In the genomic region with DNA sequence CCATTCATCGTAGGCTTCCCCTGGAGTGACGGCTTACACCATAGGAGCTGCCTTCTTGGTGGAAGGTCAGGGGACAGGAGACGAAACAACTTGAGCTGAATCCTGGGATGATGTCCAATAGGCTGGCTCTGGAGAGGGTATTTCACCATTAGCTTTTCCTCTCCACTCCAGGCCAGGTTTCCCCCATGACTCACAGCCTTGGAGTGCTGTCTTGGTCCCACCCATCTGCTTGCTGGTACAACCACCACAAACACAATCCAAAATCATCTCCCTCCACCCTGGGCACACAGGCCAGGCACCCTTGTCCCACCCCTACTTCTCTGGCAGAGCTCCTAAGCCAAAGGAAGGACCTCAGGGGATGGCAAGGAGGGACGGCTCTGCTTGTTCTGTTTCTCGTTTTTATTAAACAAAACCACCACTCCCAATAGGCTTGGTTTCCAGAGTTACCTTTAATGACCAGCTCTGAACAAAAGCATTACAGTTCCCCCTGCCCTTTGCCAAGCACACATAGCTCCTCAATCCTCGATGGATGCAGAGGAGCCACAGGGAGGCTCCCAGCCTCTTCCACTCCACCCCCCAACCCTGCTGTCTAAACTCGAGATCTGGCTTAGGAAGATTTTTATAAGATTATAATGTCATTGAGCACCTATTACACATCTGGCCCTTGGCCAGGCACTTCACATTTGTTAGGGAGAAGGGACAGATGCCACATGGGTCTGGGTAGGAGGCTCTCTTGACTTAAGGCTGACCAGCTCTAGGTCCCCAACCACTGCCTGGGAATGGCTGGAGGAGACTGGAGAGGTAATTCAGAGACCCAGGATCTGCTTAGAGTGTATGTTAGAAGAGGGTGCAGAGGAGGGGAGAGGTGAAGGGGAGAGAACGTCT, we compare ENCODE assay signal across 10 cellular contexts. TPM values are rescaled to one million over a fixed set of nuclear protein-coding genes. Genes with fewer than 3 reads are reported as not detected.
DNase-seq lines count a peak whose midpoint lies in the region; ATAC-seq and TF ChIP-seq lines count a peak whose summit lies in the region.
"Had no signal": no experiment of that assay in that cellular context is flagged by ENCODE, and none has a peak within 500 bp of the region (broad histone marks: within the 10 kb centered on the region; RNA-seq: fewer than 3 reads in every experiment).

No MANE protein-coding gene starts in this region.

- no peaks in the 10 kb centered on the region for H3K27me3 ChIP-seq in mesendoderm (ENCODE audit: insufficient read depth, low read length, poor library complexity)
- H3K27me3 ChIP-seq in uterus: no peaks in the 10 kb centered on the region
- H3K27me3 ChIP-seq in A673 (replicated peaks; ENCODE audit: insufficient read depth, low read depth, low read length, poor library complexity): no peaks in the 10 kb centered on the region

- peak overlapping the region; percentile 81 to 93 for H3K27ac ChIP-seq in coronary artery
- no peak overlapping the region for H3K27ac ChIP-seq in mesendoderm (ENCODE audit: low read depth, low read length)
- peak overlapping the region; percentile 84 to 91 for H3K27ac ChIP-seq in uterus
- no peak overlapping the region for H3K27ac ChIP-seq in A673 (ENCODE audit: low read depth, low read length, poor library complexity, severe bottlenecking)
- H3K27ac ChIP-seq: C4-2B had no signal

- H3K9ac ChIP-seq in mesendoderm (ENCODE audit: low read length): no peak overlapping the region

- H3K9me3 Mint-ChIP-seq in activated naive CD4-positive, alpha-beta T cell treated with anti-CD3 and anti-CD28 coated beads, Interleukin-2, amount 10 ng/mL, durations not matched to agents 7 days and 5 days: no peaks in the 10 kb centered on the region
- H3K9me3 Mint-ChIP-seq in activated CD4-positive, alpha-beta T cell treated with anti-CD3 and anti-CD28 coated beads for 36 hours (ENCODE audit: low read depth): no peaks in the 10 kb centered on the region

- no peak overlapping the region for H3K18ac ChIP-seq in mesendoderm (ENCODE audit: low read length)

- no peaks in the 10 kb centered on the region for H3K36me3 ChIP-seq in mesendoderm (ENCODE audit: control insufficient read depth, insufficient read depth, low read length)
- no peaks in the 10 kb centered on the region for H3K36me3 ChIP-seq in uterus
- no peaks in the 10 kb centered on the region for H3K36me3 ChIP-seq in A673 (ENCODE audit: insufficient read depth, low read length, poor library complexity, severe bottlenecking)

- no CpG with 5 or more reads among the region's 8 CpGs for WGBS in mesendoderm (ENCODE audit: extremely low coverage, insufficient coverage, low lambda C conversion rate)

- no peak for TF ChIP-seq POLR2A in uterus (IDR thresholded peaks at IDR 0.05)

- no peaks in the 10 kb centered on the region for H3K79me2 ChIP-seq in mesendoderm (ENCODE audit: control insufficient read depth, insufficient read depth, low read length)

- POLR2A ChIA-PET in A673 (lab: Charles Lee; ENCODE audit: low non-redundant PET): no interaction called here
- POLR2A ChIA-PET in activated CD4-positive, alpha-beta T cell treated with anti-CD3 and anti-CD28 coated beads for 36 hours (lab: Charles Lee): interaction anchor here (0.5 to 0.6 kb wide), 2 partner anchors 159 to 588 kb away, joined by 3 to 6 read pairs; a partner anchor contains a TSS

- H3K9me3 ChIP-seq in uterus (no peaks in the 10 kb centered on the region), A673 (ENCODE audit: low read depth, low read length, poor library complexity, severe bottlenecking) (no peaks in the 10 kb centered on the region)

- no peak overlapping the region for H3K56ac ChIP-seq in mesendoderm (ENCODE audit: low read length)

- no peaks in the 10 kb centered on the region for H3K36me3 Mint-ChIP-seq in activated naive CD4-positive, alpha-beta T cell treated with anti-CD3 and anti-CD28 coated beads, Interleukin-2, amount 10 ng/mL, durations not matched to agents 7 days and 5 days
- no peaks in the 10 kb centered on the region for H3K36me3 Mint-ChIP-seq in activated CD4-positive, alpha-beta T cell treated with anti-CD3 and anti-CD28 coated beads for 36 hours (ENCODE audit: low read depth)

- no peak overlapping the region for H2BK15ac ChIP-seq in mesendoderm (replicated peaks; ENCODE audit: low read depth)

- peaks cover 30% of the 10 kb centered on the region for H3K27me3 Mint-ChIP-seq in activated naive CD4-positive, alpha-beta T cell treated with anti-CD3 and anti-CD28 coated beads, Interleukin-2, amount 10 ng/mL, durations not matched to agents 7 days and 5 days
- no peaks in the 10 kb centered on the region for H3K27me3 Mint-ChIP-seq in activated CD4-positive, alpha-beta T cell treated with anti-CD3 and anti-CD28 coated beads for 36 hours

- H2AK5ac ChIP-seq in mesendoderm (ENCODE audit: low read length): no peak overlapping the region

- peaks cover 22% of the 10 kb centered on the region for H3K4me1 Mint-ChIP-seq in activated naive CD4-positive, alpha-beta T cell treated with anti-CD3 and anti-CD28 coated beads, Interleukin-2, amount 10 ng/mL, durations not matched to agents 7 days and 5 days
- H3K4me1 Mint-ChIP-seq in activated CD4-positive, alpha-beta T cell treated with anti-CD3 and anti-CD28 coated beads for 36 hours: peaks cover 20% of the 10 kb centered on the region

- no peak overlapping the region for H3K4ac ChIP-seq in mesendoderm (ENCODE audit: low read depth, low read length)

- H3K79me1 ChIP-seq in mesendoderm (ENCODE audit: low read length): no peaks in the 10 kb centered on the region

- peak overlapping the region; percentile 47 for H3K4me3 ChIP-seq in coronary artery
- H3K4me3 ChIP-seq in mesendoderm (ENCODE audit: low read length): no peak overlapping the region
- no peak overlapping the region for H3K4me3 ChIP-seq in uterus
- no peak overlapping the region for H3K4me3 ChIP-seq in A673 (ENCODE audit: low read depth, low read length, poor library complexity, severe bottlenecking)

- H3K4me1 ChIP-seq in mesendoderm (ENCODE audit: control insufficient read depth, low read depth, low read length): no peaks in the 10 kb centered on the region
- peaks cover 22 to 50% of the 10 kb centered on the region in 2 donors for H3K4me1 ChIP-seq in uterus
- peaks cover 17% of the 10 kb centered on the region for H3K4me1 ChIP-seq in A673 (ENCODE audit: insufficient read depth, low read length, poor library complexity, severe bottlenecking)

- intact Hi-C loops in uterus (cut with DNase I; ENCODE audit: low total_unique reads) (no loop called here), A673 (cut with micrococcal nuclease; ENCODE audit: unreplicated experiment) (loop anchor here (5.0 kb wide), 1 partner anchor 108 kb away; no protein-coding TSS in a partner anchor)
- intact Hi-C loops in activated CD4-positive, alpha-beta T cell treated with anti-CD3 and anti-CD28 coated beads for 36 hours (cut with DNase I, micrococcal nuclease): loop anchor here in 1 of 2 experiments (5.0 kb wide), 1 partner anchor 442 kb away; a partner anchor contains a TSS

- no peak for DNase-seq in activated naive CD4-positive, alpha-beta T cell treated with anti-CD3 and anti-CD28 coated beads, Interleukin-2, amount 10 ng/mL, durations not matched to agents 7 days and 5 days
- no peak for DNase-seq in activated naive CD4-positive, alpha-beta T cell treated with Interleukin-2 at 50 U/mL for 16 hours
- DNase-seq in coronary artery (ENCODE audit: low spot score) (peak; percentile 96), mesendoderm (no peak), uterus (peak; percentile 80 to 89), A673 (ENCODE audit: low spot score) (no peak)
- DNase-seq in activated CD4-positive, alpha-beta T cell treated with anti-CD3 and anti-CD28 coated beads for 36 hours: no peak
- DNase-seq: activated naive CD4-positive, alpha-beta T cell had no signal

- no peak overlapping the region for H2BK120ac ChIP-seq in mesendoderm (ENCODE audit: low read depth, low read length)

- no peak overlapping the region for H3K4me3 Mint-ChIP-seq in activated naive CD4-positive, alpha-beta T cell treated with anti-CD3 and anti-CD28 coated beads, Interleukin-2, amount 10 ng/mL, durations not matched to agents 7 days and 5 days
- no peak overlapping the region for H3K4me3 Mint-ChIP-seq in activated CD4-positive, alpha-beta T cell treated with anti-CD3 and anti-CD28 coated beads for 36 hours

- no peak overlapping the region for H4K5ac ChIP-seq in mesendoderm (ENCODE audit: low read length)

- no TSS peak for BruUV-seq in A673 (replicated peaks; lab: Mats Ljungman, UMichigan)

- H3K27ac Mint-ChIP-seq in activated naive CD4-positive, alpha-beta T cell treated with anti-CD3 and anti-CD28 coated beads, Interleukin-2, amount 10 ng/mL, durations not matched to agents 7 days and 5 days: peak overlapping the region; percentile 49
- H3K27ac Mint-ChIP-seq in activated CD4-positive, alpha-beta T cell treated with anti-CD3 and anti-CD28 coated beads for 36 hours: no peak overlapping the region

- TF ChIP-seq CTCF in coronary artery (IDR thresholded peaks at IDR 0.05) (no peak), uterus (IDR thresholded peaks at IDR 0.05) (no peak), A673 (conservative IDR thresholded peaks at IDR 0.05; ENCODE audit: low read depth, low read length) (no peak)

- peak overlapping the region; percentile 66 for H3K23ac ChIP-seq in mesendoderm (ENCODE audit: low read length)

- no peak overlapping the region for H4K8ac ChIP-seq in mesendoderm (ENCODE audit: low read depth, low read length)

- no peak overlapping the region for H2BK5ac ChIP-seq in mesendoderm (ENCODE audit: low read length)

- H3K4me2 ChIP-seq in mesendoderm (ENCODE audit: low read length): no peak overlapping the region

- CTCF ChIA-PET in activated naive CD4-positive, alpha-beta T cell treated with anti-CD3 and anti-CD28 coated beads, Interleukin-2, amount 10 ng/mL, durations not matched to agents 7 days and 5 days (lab: Charles Lee): interaction anchor here (0.9 to 1.9 kb wide), 3 partner anchors 73 to 188 kb away, joined by 4 read pairs; no protein-coding TSS in a partner anchor
- CTCF ChIA-PET in A673 (lab: Charles Lee): no interaction called here
- CTCF ChIA-PET in activated CD4-positive, alpha-beta T cell treated with anti-CD3 and anti-CD28 coated beads for 36 hours (lab: Charles Lee): interaction anchor here (0.6 to 9.9 kb wide), 5 partner anchors 67 to 228 kb away, joined by 3 to 228 read pairs (median 4); a partner anchor contains a TSS

- ATAC-seq in activated CD4-positive, alpha-beta T cell treated with anti-CD3 and anti-CD28 coated beads for 36 hours: no peak
- no peak for ATAC-seq in HG03521 (IDR thresholded peaks at IDR 0.05; ENCODE audit: unreplicated experiment)

RNA-seq across cellular contexts. Expression of a gene that starts 13.3 kb away (rescaled TPM):
- 18.0 TPM for polyA plus RNA-seq in mesendoderm (2013, experiment 1 of 2)
- polyA plus RNA-seq in mesendoderm (2013, experiment 2 of 2): 19.6 TPM
- total RNA-seq in uterus (100 to 1,000 TPM; 204 to 520 (median 372) TPM), A673 (2021) (16.6 and 19.9 TPM in 2 replicates)
- 1 to 10 TPM; 4.2 to 4.4 TPM for total RNA-seq in activated CD4-positive, alpha-beta T cell treated with anti-CD3 and anti-CD28 coated beads for 36 hours

RNA-seq across cellular contexts. Expression of a gene that starts 21.5 kb away (rescaled TPM):
- 42.3 TPM for polyA plus RNA-seq in mesendoderm (2013, experiment 1 of 2)
- polyA plus RNA-seq in mesendoderm (2013, experiment 2 of 2): 41.8 TPM
- total RNA-seq in uterus (100 to 1,000 TPM; 115 to 298 (median 171) TPM), A673 (2021) (59.7 and 60.5 TPM in 2 replicates)
- total RNA-seq in activated CD4-positive, alpha-beta T cell treated with anti-CD3 and anti-CD28 coated beads for 36 hours: 100 to 1,000 TPM; 332 to 345 TPM

RNA-seq across cellular contexts. Expression of a gene that starts 49.0 kb away (rescaled TPM):
- polyA plus RNA-seq in mesendoderm (2013, experiment 1 of 2): 16.1 TPM
- polyA plus RNA-seq in mesendoderm (2013, experiment 2 of 2): 16.7 TPM
- total RNA-seq in uterus: 100 to 1,000 TPM in 1 of 4 donors, 10 to 100 TPM in 3; 29.5 to 111 (median 64.5) TPM
- total RNA-seq in A673 (2021): 50.3 and 54.6 TPM in 2 replicates
- 10 to 100 TPM; 13.3 to 15.9 TPM for total RNA-seq in activated CD4-positive, alpha-beta T cell treated with anti-CD3 and anti-CD28 coated beads for 36 hours

Comparison
In these comparisons a context has a peak if more than half of its experiments do, and no peak if none do; other contexts are left out.
1. DNase-seq: peak in coronary artery (single experiment) and uterus (2 of 2); none in activated naive CD4-positive, alpha-beta T cell treated with anti-CD3 and anti-CD28 coated beads, Interleukin-2, amount 10 ng/mL, durations not matched to agents 7 days and 5 days (single experiment), activated naive CD4-positive, alpha-beta T cell treated with Interleukin-2 at 50 U/mL for 16 hours (single experiment), mesendoderm (single experiment), A673 (single experiment) and activated CD4-positive, alpha-beta T cell treated with anti-CD3 and anti-CD28 coated beads for 36 hours (single experiment).
2. H3K27ac ChIP-seq: peak in coronary artery (2 of 2) and uterus (2 of 2); none in mesendoderm (single experiment) and A673 (single experiment).